In the genomic region with DNA sequence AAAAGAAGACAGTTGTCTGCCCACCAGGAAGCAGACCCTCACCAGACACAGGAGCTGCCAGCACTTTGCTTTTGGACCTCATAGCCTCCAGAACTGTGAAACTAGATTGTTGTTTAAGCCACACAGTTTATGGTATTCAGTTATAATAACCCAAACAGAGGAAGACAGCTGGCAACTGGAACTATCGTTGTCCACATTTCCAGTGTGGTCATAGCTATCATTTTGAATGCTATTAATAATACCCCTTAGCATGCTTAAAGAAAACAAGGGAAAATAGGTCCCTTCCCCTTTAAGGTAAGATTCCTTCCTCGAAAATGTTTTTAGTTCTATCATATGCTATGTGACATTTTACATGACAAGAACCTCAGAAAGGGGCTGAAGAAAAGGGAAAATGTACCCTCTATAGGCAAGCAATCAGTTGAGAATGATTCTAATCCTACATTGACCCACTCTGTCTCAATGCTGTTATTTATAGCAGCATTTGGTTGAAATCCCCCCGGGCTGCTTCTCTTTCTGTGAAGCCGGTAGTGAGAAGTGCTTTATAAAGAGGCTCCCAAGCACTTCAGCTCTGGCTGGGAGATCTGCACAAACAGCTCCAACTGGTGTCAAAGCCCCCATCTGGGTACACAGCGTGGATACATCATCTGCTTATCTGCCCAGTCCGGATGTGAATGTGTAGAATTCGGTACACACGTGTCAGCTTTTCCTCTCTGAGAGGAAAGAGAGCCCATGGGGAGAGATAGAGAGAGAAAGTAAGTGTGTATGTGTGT, we compare ENCODE assay signal across 15 cellular contexts.
DNase-seq lines count a peak whose midpoint lies in the region; ATAC-seq and TF ChIP-seq lines count a peak whose summit lies in the region.
"Had no signal": no experiment of that assay in that cellular context is flagged by ENCODE, and none has a peak within 500 bp of the region (broad histone marks: within the 10 kb centered on the region; RNA-seq: fewer than 3 reads in every experiment).

No MANE protein-coding gene starts in this region.

- peaks cover 4% of the 10 kb centered on the region for H3K36me3 Mint-ChIP-seq in natural killer cell treated with Interleukin-12 subunit alpha and Interleukin-12 subunit beta and Interleukin-15 and Interleukin-18, amount 100 ng/mL, for 72 hours
- no peaks in the 10 kb centered on the region for H3K36me3 Mint-ChIP-seq in stimulated activated effector memory CD8-positive, alpha-beta T cell treated with anti-CD3 and anti-CD28 coated beads, Interleukin-12 subunit alpha, Interleukin-12 subunit beta, amount 100 ng/mL, for 72 hours
- H3K36me3 Mint-ChIP-seq: IgD-negative memory B cell, WTC11 had no signal

- peaks cover 4% of the 10 kb centered on the region for H3K9me3 Mint-ChIP-seq in natural killer cell treated with Interleukin-12 subunit alpha and Interleukin-12 subunit beta and Interleukin-15 and Interleukin-18, amount 100 ng/mL, for 72 hours
- peaks cover 14% of the 10 kb centered on the region for H3K9me3 Mint-ChIP-seq in stimulated activated effector memory CD8-positive, alpha-beta T cell treated with anti-CD3 and anti-CD28 coated beads, Interleukin-12 subunit alpha, Interleukin-12 subunit beta, amount 100 ng/mL, for 72 hours
- H3K9me3 Mint-ChIP-seq: HFFc6, WTC11 had no signal

- no peak for TF ChIP-seq CTCF in coronary artery (IDR thresholded peaks at IDR 0.05)

- H3K27ac Mint-ChIP-seq in natural killer cell treated with Interleukin-12 subunit alpha and Interleukin-12 subunit beta and Interleukin-15 and Interleukin-18, amount 100 ng/mL, for 72 hours: peak overlapping the region in 1 of 2 donors; percentile 75
- no peak overlapping the region for H3K27ac Mint-ChIP-seq in stimulated activated effector memory CD8-positive, alpha-beta T cell treated with anti-CD3 and anti-CD28 coated beads, Interleukin-12 subunit alpha, Interleukin-12 subunit beta, amount 100 ng/mL, for 72 hours
- H3K27ac Mint-ChIP-seq: HFFc6, IgD-negative memory B cell, WTC11 had no signal

- peak; percentile 47 to 51 for DNase-seq in Kasumi-1 (lab: John Stamatoyannopoulos, UW)
- DNase-seq in NCI-H345 treated with DMSO at 0.1 percent for 48 hours (lab: John Stamatoyannopoulos, UW; ENCODE audit: unreplicated experiment): peak; percentile 55
- no peak for DNase-seq in coronary artery (ENCODE audit: low spot score)
- no peak for DNase-seq in natural killer cell treated with Interleukin-12 subunit alpha and Interleukin-12 subunit beta and Interleukin-15 and Interleukin-18, amount 100 ng/mL, for 72 hours (ENCODE audit: low spot score)
- no peak for DNase-seq in NCI-H748 treated with DMSO at 0.1 percent for 48 hours (lab: John Stamatoyannopoulos, UW)
- DNase-seq in stimulated activated effector memory CD8-positive, alpha-beta T cell treated with anti-CD3 and anti-CD28 coated beads, Interleukin-12 subunit alpha, Interleukin-12 subunit beta, amount 100 ng/mL, for 72 hours (ENCODE audit: low spot score in 2 of 2): no peak
- DNase-seq in NCI-H2081 treated with DMSO at 0.1 percent for 48 hours (lab: John Stamatoyannopoulos, UW): no peak
- DNase-seq: activated gamma-delta T cell, anterior cingulate cortex, HFFc6, left lung, NCI-H69, T-helper 1 cell had no signal

- ATAC-seq in natural killer cell treated with Interleukin-12 subunit alpha and Interleukin-12 subunit beta and Interleukin-15 and Interleukin-18, amount 100 ng/mL, for 72 hours: no peak
- ATAC-seq in stimulated activated effector memory CD8-positive, alpha-beta T cell treated with anti-CD3 and anti-CD28 coated beads, Interleukin-12 subunit alpha, Interleukin-12 subunit beta, amount 100 ng/mL, for 72 hours: no peak
- ATAC-seq: left lung had no signal

- H3K27ac ChIP-seq in coronary artery: no peak overlapping the region
- H3K27ac ChIP-seq: left lung had no signal

- peaks cover 9 to 20% of the 10 kb centered on the region in 2 donors for H3K4me1 Mint-ChIP-seq in natural killer cell treated with Interleukin-12 subunit alpha and Interleukin-12 subunit beta and Interleukin-15 and Interleukin-18, amount 100 ng/mL, for 72 hours (ENCODE audit: low read depth in 2 of 2)
- H3K4me1 Mint-ChIP-seq in stimulated activated effector memory CD8-positive, alpha-beta T cell treated with anti-CD3 and anti-CD28 coated beads, Interleukin-12 subunit alpha, Interleukin-12 subunit beta, amount 100 ng/mL, for 72 hours: no peaks in the 10 kb centered on the region
- H3K4me1 Mint-ChIP-seq: IgD-negative memory B cell had no signal

- H3K4me3 Mint-ChIP-seq in natural killer cell treated with Interleukin-12 subunit alpha and Interleukin-12 subunit beta and Interleukin-15 and Interleukin-18, amount 100 ng/mL, for 72 hours: peak overlapping the region; percentile 34
- no peak overlapping the region for H3K4me3 Mint-ChIP-seq in stimulated activated effector memory CD8-positive, alpha-beta T cell treated with anti-CD3 and anti-CD28 coated beads, Interleukin-12 subunit alpha, Interleukin-12 subunit beta, amount 100 ng/mL, for 72 hours
- H3K4me3 Mint-ChIP-seq: HFFc6, IgD-negative memory B cell, WTC11 had no signal

- H3K27me3 Mint-ChIP-seq in natural killer cell treated with Interleukin-12 subunit alpha and Interleukin-12 subunit beta and Interleukin-15 and Interleukin-18, amount 100 ng/mL, for 72 hours: peaks cover 4 to 5% of the 10 kb centered on the region in 2 donors
- H3K27me3 Mint-ChIP-seq: IgD-negative memory B cell had no signal

- H3K4me3 ChIP-seq in coronary artery: peak overlapping the region; percentile 19
- H3K4me3 ChIP-seq: left lung had no signal

Comparison
In these comparisons a context has a peak if more than half of its experiments do, and no peak if none do; other contexts are left out.
1. DNase-seq: peak in Kasumi-1 (2 of 2) and NCI-H345 treated with DMSO at 0.1 percent for 48 hours (single experiment); none in coronary artery (single experiment), natural killer cell treated with Interleukin-12 subunit alpha and Interleukin-12 subunit beta and Interleukin-15 and Interleukin-18, amount 100 ng/mL, for 72 hours (single experiment), NCI-H748 treated with DMSO at 0.1 percent for 48 hours (single experiment), stimulated activated effector memory CD8-positive, alpha-beta T cell treated with anti-CD3 and anti-CD28 coated beads, Interleukin-12 subunit alpha, Interleukin-12 subunit beta, amount 100 ng/mL, for 72 hours (0 of 2) and NCI-H2081 treated with DMSO at 0.1 percent for 48 hours (single experiment).